In the genomic region with DNA sequence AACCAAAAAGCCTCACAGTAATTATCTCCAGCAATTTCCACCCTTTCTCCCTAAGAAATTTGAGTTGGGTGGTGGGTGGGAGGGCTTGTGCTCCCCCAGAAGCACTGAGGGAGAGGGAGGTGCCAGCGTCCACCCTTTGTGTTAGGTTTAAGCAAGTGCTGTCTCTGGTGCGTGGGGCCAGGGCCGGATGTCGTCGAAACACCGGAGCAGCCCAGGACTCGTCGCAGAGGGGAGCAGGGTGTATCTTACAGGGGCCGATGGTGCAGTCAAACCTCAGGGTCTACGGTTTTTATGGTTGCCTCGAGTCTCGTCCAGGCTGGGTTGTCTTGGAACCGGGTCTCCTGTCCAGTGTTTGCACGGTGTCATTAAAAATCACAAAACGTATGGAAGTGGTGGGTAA, we compare ENCODE assay signal across 34 cellular contexts.
"Had no signal": no experiment of that assay in that cellular context is flagged by ENCODE, and none has a peak within 500 bp of the region (broad histone marks: within the 10 kb centered on the region; RNA-seq: fewer than 3 reads in every experiment).

No MANE protein-coding gene starts in this region.

- H3K36me3 Mint-ChIP-seq: activated CD8-positive, alpha-beta memory T cell treated with anti-CD3 and anti-CD28 coated beads, Interleukin-2, amount 10 ng/mL, durations not matched to agents 7 days and 5 days; activated naive CD4-positive, alpha-beta T cell treated with anti-CD3 and anti-CD28 coated beads, Interleukin-2, amount 10 ng/mL, durations not matched to agents 7 days and 5 days; activated naive CD4-positive, alpha-beta T cell treated with anti-CD3 and anti-CD28 coated beads, Interleukin-2, amount 50 U/mL, for 24 hours; activated naive CD8-positive, alpha-beta T cell; activated naive CD8-positive, alpha-beta T cell treated with anti-CD3 and anti-CD28 coated beads, Interleukin-2, amount 10 ng/mL, durations not matched to agents 7 days and 5 days; brain had no signal

- H3K27ac Mint-ChIP-seq: activated B cell treated with CpG ODN at 0.5 μM for 24 hours; activated CD4-positive, alpha-beta memory T cell treated with anti-CD3 and anti-CD28 coated beads, Interleukin-2, amount 10 ng/mL, durations not matched to agents 7 days and 5 days; activated CD4-positive, alpha-beta T cell treated with anti-CD3 and anti-CD28 coated beads, Interleukin-2, amount 10 ng/mL, durations not matched to agents 7 days and 5 days; activated CD8-positive, alpha-beta memory T cell treated with anti-CD3 and anti-CD28 coated beads, Interleukin-2, amount 10 ng/mL, durations not matched to agents 7 days and 5 days; activated CD8-positive, alpha-beta T cell treated with anti-CD3 and anti-CD28 coated beads, Interleukin-2, amount 10 ng/mL, durations not matched to agents 7 days and 5 days; activated naive CD4-positive, alpha-beta T cell treated with anti-CD3 and anti-CD28 coated beads, Interleukin-2, amount 10 ng/mL, durations not matched to agents 7 days and 5 days; activated naive CD4-positive, alpha-beta T cell treated with anti-CD3 and anti-CD28 coated beads, Interleukin-2, amount 50 U/mL, for 24 hours; activated naive CD8-positive, alpha-beta T cell; activated naive CD8-positive, alpha-beta T cell treated with anti-CD3 and anti-CD28 coated beads, Interleukin-2, amount 10 ng/mL, durations not matched to agents 7 days and 5 days; activated naive CD8-positive, alpha-beta T cell treated with anti-CD3 and anti-CD28 coated beads, Interleukin-2, amount 50 U/mL, for 24 hours; activated T-cell treated with anti-CD3 and anti-CD28 coated beads, Interleukin-2, amount 50 U/mL, for 24 hours; activated T-cell treated with anti-CD3 and anti-CD28 coated beads, Interleukin-2, amount 50 U/mL, for 72 hours; activated T-helper 1 cell treated with anti-CD3 and anti-CD28 coated beads, Interleukin-12 subunit alpha, Interleukin-12 subunit beta, Interleukin-2, Interleukin-4 antibody, amounts not matched to agents 30 ng/mL and 10 ng/mL and 1 ng/mL, durations not matched to agents 14 hours and 24 hours and 36 hours; activated T-helper 17 cell treated with anti-CD3 and anti-CD28 coated beads, Interleukin-2, amount 50 U/mL, for 72 hours; brain; T-helper 1 cell treated with Interleukin-12 subunit alpha and Interleukin-12 subunit beta and Interleukin-4 antibody, amounts not matched to agents 30 μg/mL and 1 μg/mL, for 36 hours; T-helper 2 cell treated with Interferon-gamma antibody and Interleukin-4, amounts not matched to agents 5 μg/mL and 100 μg/mL, for 36 hours had no signal

- ATAC-seq: activated CD8-positive, alpha-beta memory T cell treated with anti-CD3 and anti-CD28 coated beads, Interleukin-2, amount 10 ng/mL, durations not matched to agents 7 days and 5 days; activated CD8-positive, alpha-beta T cell treated with anti-CD3 and anti-CD28 coated beads, Interleukin-2, amount 10 ng/mL, durations not matched to agents 7 days and 5 days; activated naive CD8-positive, alpha-beta T cell treated with anti-CD3 and anti-CD28 coated beads, Interleukin-2, amount 50 U/mL, for 24 hours; activated T-cell treated with anti-CD3 and anti-CD28 coated beads, Interleukin-2, amount 50 U/mL, for 72 hours; activated T-helper 17 cell treated with anti-CD3 and anti-CD28 coated beads, Interleukin-2, amount 50 U/mL, for 72 hours had no signal

- H3K9me3 Mint-ChIP-seq: activated B cell treated with CpG ODN at 0.5 μM for 24 hours; activated CD4-positive, alpha-beta memory T cell treated with anti-CD3 and anti-CD28 coated beads, Interleukin-2, amount 10 ng/mL, durations not matched to agents 7 days and 5 days; activated naive CD4-positive, alpha-beta T cell treated with anti-CD3 and anti-CD28 coated beads, Interleukin-2, amount 50 U/mL, for 24 hours; activated naive CD8-positive, alpha-beta T cell treated with anti-CD3 and anti-CD28 coated beads, Interleukin-2, amount 50 U/mL, for 24 hours; activated T-cell treated with anti-CD3 and anti-CD28 coated beads, Interleukin-2, amount 50 U/mL, for 24 hours; activated T-helper 1 cell treated with anti-CD3 and anti-CD28 coated beads, Interleukin-12 subunit alpha, Interleukin-12 subunit beta, Interleukin-2, Interleukin-4 antibody, amounts not matched to agents 30 ng/mL and 10 ng/mL and 1 ng/mL, durations not matched to agents 14 hours and 24 hours and 36 hours; activated T-helper 17 cell treated with anti-CD3 and anti-CD28 coated beads, Interleukin-2, amount 50 U/mL, for 72 hours; central memory CD8-positive, alpha-beta T cell; T-helper 1 cell treated with Interleukin-12 subunit alpha and Interleukin-12 subunit beta and Interleukin-4 antibody, amounts not matched to agents 30 μg/mL and 1 μg/mL, for 36 hours; T-helper 2 cell treated with Interferon-gamma antibody and Interleukin-4, amounts not matched to agents 5 μg/mL and 100 μg/mL, for 36 hours had no signal

- DNase-seq: activated B cell treated with CpG ODN at 0.5 μM for 24 hours; activated CD4-positive, alpha-beta memory T cell treated with anti-CD3 and anti-CD28 coated beads, Interleukin-2, amount 10 ng/mL, durations not matched to agents 7 days and 5 days; activated CD4-positive, alpha-beta T cell treated with anti-CD3 and anti-CD28 coated beads for 48 hours; activated CD4-positive, alpha-beta T cell treated with anti-CD3 and anti-CD28 coated beads, Interleukin-2, amount 10 ng/mL, durations not matched to agents 7 days and 5 days; activated CD4-positive, alpha-beta T cell treated with anti-CD3 and anti-CD28 coated beads, Interleukin-2, amount 50 U/mL, for 48 hours; activated CD4-positive, CD25-positive, alpha-beta regulatory T cell treated with anti-CD3 and anti-CD28 coated beads, Interleukin-2, amount 50 U/mL, for 72 hours; activated CD8-positive, alpha-beta memory T cell treated with anti-CD3 and anti-CD28 coated beads for 24 hours; activated CD8-positive, alpha-beta memory T cell treated with anti-CD3 and anti-CD28 coated beads, Interleukin-2, amount 10 ng/mL, durations not matched to agents 7 days and 5 days; activated CD8-positive, alpha-beta memory T cell treated with anti-CD3 and anti-CD28 coated beads, Interleukin-2, amount 50 U/mL, for 48 hours; activated CD8-positive, alpha-beta T cell treated with anti-CD3 and anti-CD28 coated beads, Interleukin-2, amount 10 ng/mL, durations not matched to agents 7 days and 5 days; activated effector memory CD4-positive, alpha-beta T cell treated with Interleukin-2 at 50 U/mL for 16 hours; activated gamma-delta T cell; activated naive CD4-positive, alpha-beta T cell treated with anti-CD3 and anti-CD28 coated beads, Interleukin-2, amount 10 ng/mL, durations not matched to agents 7 days and 5 days; activated naive CD4-positive, alpha-beta T cell treated with Interleukin-2 at 50 U/mL for 16 hours; activated naive CD8-positive, alpha-beta T cell treated with anti-CD3 and anti-CD28 coated beads, Interleukin-2, amount 10 ng/mL, durations not matched to agents 7 days and 5 days; activated naive CD8-positive, alpha-beta T cell treated with anti-CD3 and anti-CD28 coated beads, Interleukin-2, amount 50 U/mL, for 24 hours; activated T-cell treated with anti-CD3 and anti-CD28 coated beads, Interleukin-2, amount 50 U/mL, for 24 hours; activated T-cell treated with anti-CD3 and anti-CD28 coated beads, Interleukin-2, amount 50 U/mL, for 72 hours; amygdala; anterior cingulate cortex; caudate nucleus; cerebellar nuclear complex; SW 1271; T-helper 1 cell; T-helper 2 cell; T-helper 9 cell had no signal

- H3K4me3 Mint-ChIP-seq: activated B cell treated with CpG ODN at 0.5 μM for 24 hours; activated CD4-positive, alpha-beta memory T cell treated with anti-CD3 and anti-CD28 coated beads, Interleukin-2, amount 10 ng/mL, durations not matched to agents 7 days and 5 days; activated CD4-positive, alpha-beta T cell treated with anti-CD3 and anti-CD28 coated beads, Interleukin-2, amount 10 ng/mL, durations not matched to agents 7 days and 5 days; activated CD8-positive, alpha-beta memory T cell treated with anti-CD3 and anti-CD28 coated beads, Interleukin-2, amount 10 ng/mL, durations not matched to agents 7 days and 5 days; activated CD8-positive, alpha-beta T cell treated with anti-CD3 and anti-CD28 coated beads, Interleukin-2, amount 10 ng/mL, durations not matched to agents 7 days and 5 days; activated naive CD4-positive, alpha-beta T cell treated with anti-CD3 and anti-CD28 coated beads, Interleukin-2, amount 10 ng/mL, durations not matched to agents 7 days and 5 days; activated naive CD4-positive, alpha-beta T cell treated with anti-CD3 and anti-CD28 coated beads, Interleukin-2, amount 50 U/mL, for 24 hours; activated naive CD8-positive, alpha-beta T cell; activated naive CD8-positive, alpha-beta T cell treated with anti-CD3 and anti-CD28 coated beads, Interleukin-2, amount 10 ng/mL, durations not matched to agents 7 days and 5 days; activated naive CD8-positive, alpha-beta T cell treated with anti-CD3 and anti-CD28 coated beads, Interleukin-2, amount 50 U/mL, for 24 hours; activated T-cell treated with anti-CD3 and anti-CD28 coated beads, Interleukin-2, amount 50 U/mL, for 24 hours; activated T-cell treated with anti-CD3 and anti-CD28 coated beads, Interleukin-2, amount 50 U/mL, for 72 hours; activated T-helper 1 cell treated with anti-CD3 and anti-CD28 coated beads, Interleukin-12 subunit alpha, Interleukin-12 subunit beta, Interleukin-2, Interleukin-4 antibody, amounts not matched to agents 30 ng/mL and 10 ng/mL and 1 ng/mL, durations not matched to agents 14 hours and 24 hours and 36 hours; activated T-helper 17 cell treated with anti-CD3 and anti-CD28 coated beads, Interleukin-2, amount 50 U/mL, for 72 hours; brain; central memory CD8-positive, alpha-beta T cell; T-helper 1 cell treated with Interleukin-12 subunit alpha and Interleukin-12 subunit beta and Interleukin-4 antibody, amounts not matched to agents 30 μg/mL and 1 μg/mL, for 36 hours; T-helper 2 cell treated with Interferon-gamma antibody and Interleukin-4, amounts not matched to agents 5 μg/mL and 100 μg/mL, for 36 hours had no signal
